In genomic region chr4:153987291-153987690, GRCh38 we compare ENCODE assay signal across 22 cellular contexts.
DNase-seq lines count a peak whose midpoint lies in the region; ATAC-seq and TF ChIP-seq lines count a peak whose summit lies in the region.
"Had no signal": no experiment of that assay in that cellular context is flagged by ENCODE, and none has a peak within 500 bp of the region (broad histone marks: within the 10 kb centered on the region; RNA-seq: fewer than 3 reads in every experiment).

No MANE protein-coding gene starts in this region.

- H3K27ac Mint-ChIP-seq in activated CD8-positive, alpha-beta T cell treated with anti-CD3 and anti-CD28 coated beads, Interleukin-2, amount 10 ng/mL, durations not matched to agents 7 days and 5 days: no peak overlapping the region
- H3K27ac Mint-ChIP-seq: activated CD4-positive, alpha-beta T cell treated with anti-CD3 and anti-CD28 coated beads, Interleukin-2, amount 10 ng/mL, durations not matched to agents 7 days and 5 days; activated naive CD4-positive, alpha-beta T cell treated with anti-CD3 and anti-CD28 coated beads, Interleukin-2, amount 50 U/mL, for 24 hours had no signal

- intact Hi-C loops in testis (cut with DNase I; ENCODE audit: low total_unique reads): no loop called here

- no peaks in the 10 kb centered on the region for H3K36me3 Mint-ChIP-seq in activated CD8-positive, alpha-beta T cell treated with anti-CD3 and anti-CD28 coated beads, Interleukin-2, amount 10 ng/mL, durations not matched to agents 7 days and 5 days (ENCODE audit: low read depth)

- ATAC-seq in activated CD8-positive, alpha-beta T cell treated with anti-CD3 and anti-CD28 coated beads, Interleukin-2, amount 10 ng/mL, durations not matched to agents 7 days and 5 days: no peak
- ATAC-seq: HCT116 had no signal

- no peak for TF ChIP-seq POLR2A in testis (IDR thresholded peaks at IDR 0.05)

- H3K9ac ChIP-seq in adipocyte (ENCODE audit: low read length): no peak overlapping the region
- H3K9ac ChIP-seq: BLaER1 treated with 17β-estradiol and CSF1 and Interleukin-3, amounts not matched to agents 10 nM and 100 nM; SK-N-SH had no signal

- peaks cover 9% of the 10 kb centered on the region for H3K27me3 Mint-ChIP-seq in activated CD8-positive, alpha-beta T cell treated with anti-CD3 and anti-CD28 coated beads, Interleukin-2, amount 10 ng/mL, durations not matched to agents 7 days and 5 days (ENCODE audit: low read depth)
- H3K27me3 Mint-ChIP-seq: activated CD4-positive, alpha-beta T cell treated with anti-CD3 and anti-CD28 coated beads, Interleukin-2, amount 10 ng/mL, durations not matched to agents 7 days and 5 days had no signal

- H3K27ac ChIP-seq in testis: no peak overlapping the region
- H3K27ac ChIP-seq: BLaER1 treated with 17β-estradiol and CSF1 and Interleukin-3, amounts not matched to agents 10 nM and 100 nM; PC-9; sigmoid colon; thoracic aorta had no signal

- no peak overlapping the region for H3K4me3 Mint-ChIP-seq in activated CD8-positive, alpha-beta T cell treated with anti-CD3 and anti-CD28 coated beads, Interleukin-2, amount 10 ng/mL, durations not matched to agents 7 days and 5 days
- H3K4me3 Mint-ChIP-seq: activated CD4-positive, alpha-beta T cell treated with anti-CD3 and anti-CD28 coated beads, Interleukin-2, amount 10 ng/mL, durations not matched to agents 7 days and 5 days; activated naive CD4-positive, alpha-beta T cell treated with anti-CD3 and anti-CD28 coated beads, Interleukin-2, amount 50 U/mL, for 24 hours had no signal

- 6 to 67% methylated on average over 1 of the region's 1 CpG for WGBS in testis, 2 donors

- no peaks in the 10 kb centered on the region for H3K9me3 Mint-ChIP-seq in activated CD8-positive, alpha-beta T cell treated with anti-CD3 and anti-CD28 coated beads, Interleukin-2, amount 10 ng/mL, durations not matched to agents 7 days and 5 days (ENCODE audit: insufficient read depth)
- H3K9me3 Mint-ChIP-seq: activated CD4-positive, alpha-beta T cell treated with anti-CD3 and anti-CD28 coated beads, Interleukin-2, amount 10 ng/mL, durations not matched to agents 7 days and 5 days; activated naive CD4-positive, alpha-beta T cell treated with anti-CD3 and anti-CD28 coated beads, Interleukin-2, amount 50 U/mL, for 24 hours had no signal

- DNase-seq in GM04504 (ENCODE audit: low read depth): peak; percentile 71
- DNase-seq in adipocyte (ENCODE audit: low read depth): peak; percentile 73
- peak; percentile 47 for DNase-seq in fibroblast of pulmonary artery (ENCODE audit: low read depth)
- peak; percentile 24 for DNase-seq in retinal pigment epithelial cell (ENCODE audit: low read depth)
- no peak for DNase-seq in activated CD8-positive, alpha-beta T cell treated with anti-CD3 and anti-CD28 coated beads, Interleukin-2, amount 10 ng/mL, durations not matched to agents 7 days and 5 days
- no peak for DNase-seq in NCI-H2081 (lab: John Stamatoyannopoulos, UW)
- DNase-seq in NCI-H2081 treated with DMSO at 0.1 percent for 48 hours (lab: John Stamatoyannopoulos, UW): no peak
- no peak for DNase-seq in testis
- DNase-seq: activated CD4-positive, alpha-beta T cell treated with anti-CD3 and anti-CD28 coated beads, Interleukin-2, amount 10 ng/mL, durations not matched to agents 7 days and 5 days; activated T-cell treated with anti-CD3 and anti-CD28 coated beads, Interleukin-2, amount 50 U/mL, for 1 hour; caudate nucleus; NCI-H1930; NCI-H69; PC-9; sigmoid colon; SK-N-SH; stimulated activated CD4-positive, alpha-beta T cell treated with anti-CD3 and anti-CD28 coated beads, Interleukin-4, amount 100 ng/mL, for 24 hours; stimulated activated CD8-positive, alpha-beta memory T cell treated with anti-CD3 and anti-CD28 coated beads, Interleukin-4, amount 100 ng/mL, for 48 hours had no signal

- no peaks in the 10 kb centered on the region for H3K27me3 ChIP-seq in adipocyte (replicated peaks; ENCODE audit: control insufficient read depth, insufficient read depth, low read length)
- no peaks in the 10 kb centered on the region for H3K27me3 ChIP-seq in testis
- H3K27me3 ChIP-seq: BLaER1 treated with 17β-estradiol and CSF1 and Interleukin-3, amounts not matched to agents 10 nM and 100 nM; sigmoid colon had no signal

- TF ChIP-seq CTCF in fibroblast of pulmonary artery (IDR thresholded peaks at IDR 0.05; ENCODE audit: low read length, missing control alignments): no peak
- no peak for TF ChIP-seq CTCF in retinal pigment epithelial cell (conservative IDR thresholded peaks at IDR 0.05; ENCODE audit: low read depth, low read length)
- no peak for TF ChIP-seq CTCF in testis (IDR thresholded peaks at IDR 0.05)

- POLR2A ChIA-PET in activated CD8-positive, alpha-beta T cell treated with anti-CD3 and anti-CD28 coated beads, Interleukin-2, amount 10 ng/mL, durations not matched to agents 7 days and 5 days (lab: Charles Lee): no interaction called here

- H3K4me1 ChIP-seq in adipocyte (ENCODE audit: control insufficient read depth, insufficient read depth, low read length) (peaks cover 17% of the 10 kb centered on the region), testis (no peaks in the 10 kb centered on the region)
- H3K4me1 ChIP-seq: BLaER1 treated with 17β-estradiol and CSF1 and Interleukin-3, amounts not matched to agents 10 nM and 100 nM had no signal

- CTCF ChIA-PET in activated CD8-positive, alpha-beta T cell treated with anti-CD3 and anti-CD28 coated beads, Interleukin-2, amount 10 ng/mL, durations not matched to agents 7 days and 5 days (lab: Charles Lee): no interaction called here

- H3K36me3 ChIP-seq in adipocyte (ENCODE audit: control insufficient read depth, insufficient read depth, low read length, severe bottlenecking) (no peaks in the 10 kb centered on the region), testis (ENCODE audit: low read depth, missing control alignments) (no peaks in the 10 kb centered on the region)
- H3K36me3 ChIP-seq: BLaER1 treated with 17β-estradiol and CSF1 and Interleukin-3, amounts not matched to agents 10 nM and 100 nM; sigmoid colon; thoracic aorta had no signal

- H3K9me3 ChIP-seq in adipocyte (ENCODE audit: control insufficient read depth, low read length) (peaks cover 10% of the 10 kb centered on the region), testis (no peaks in the 10 kb centered on the region)
- H3K9me3 ChIP-seq: sigmoid colon, SK-N-SH, thoracic aorta had no signal

- H3K4me1 Mint-ChIP-seq in activated CD8-positive, alpha-beta T cell treated with anti-CD3 and anti-CD28 coated beads, Interleukin-2, amount 10 ng/mL, durations not matched to agents 7 days and 5 days (ENCODE audit: low read depth): no peaks in the 10 kb centered on the region
- H3K4me1 Mint-ChIP-seq: activated CD4-positive, alpha-beta T cell treated with anti-CD3 and anti-CD28 coated beads, Interleukin-2, amount 10 ng/mL, durations not matched to agents 7 days and 5 days; activated naive CD4-positive, alpha-beta T cell treated with anti-CD3 and anti-CD28 coated beads, Interleukin-2, amount 50 U/mL, for 24 hours had no signal

- H3K4me3 ChIP-seq in adipocyte (ENCODE audit: low read length) (no peak overlapping the region), fibroblast of pulmonary artery (replicated peaks; ENCODE audit: low read depth, low read length) (no peak overlapping the region), retinal pigment epithelial cell (ENCODE audit: low read length) (no peak overlapping the region), testis (no peak overlapping the region)
- H3K4me3 ChIP-seq: BLaER1 treated with 17β-estradiol and CSF1 and Interleukin-3, amounts not matched to agents 10 nM and 100 nM; PC-9; sigmoid colon; thoracic aorta had no signal

Comparison
In these comparisons a context has a peak if more than half of its experiments do, and no peak if none do; other contexts are left out.
1. DNase-seq: peak in GM04504 (single experiment), adipocyte (single experiment), fibroblast of pulmonary artery (single experiment) and retinal pigment epithelial cell (single experiment); none in activated CD8-positive, alpha-beta T cell treated with anti-CD3 and anti-CD28 coated beads, Interleukin-2, amount 10 ng/mL, durations not matched to agents 7 days and 5 days (single experiment), NCI-H2081 (0 of 2), NCI-H2081 treated with DMSO at 0.1 percent for 48 hours (single experiment) and testis (single experiment).